ENCODE assay signal across 8 cellular contexts in the genomic region with DNA sequence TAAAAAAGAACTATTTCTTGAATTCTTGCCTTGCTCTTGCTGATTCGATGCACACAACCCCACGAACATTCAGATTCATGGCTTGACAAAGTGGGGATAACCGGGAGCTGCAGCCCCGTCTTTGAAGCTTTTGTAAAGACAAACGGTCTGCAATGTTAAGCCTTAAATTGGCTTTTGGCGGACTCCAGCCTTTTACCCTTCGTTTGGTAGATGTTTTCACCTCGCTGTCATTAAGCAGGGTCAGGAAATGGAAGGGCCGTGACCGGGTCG. TPM values are rescaled to one million over a fixed set of nuclear protein-coding genes. Genes with fewer than 3 reads are reported as not detected.
DNase-seq lines count a peak whose midpoint lies in the region; ATAC-seq and TF ChIP-seq lines count a peak whose summit lies in the region.

No MANE protein-coding gene starts in this region.

- no peak for ATAC-seq in activated CD8-positive, alpha-beta T cell treated with anti-CD3 and anti-CD28 coated beads for 36 hours
- no peak for ATAC-seq in HG03135 (IDR thresholded peaks at IDR 0.05; ENCODE audit: unreplicated experiment)

- H3K9me3 ChIP-seq in A673 (ENCODE audit: low read depth, low read length, poor library complexity, severe bottlenecking) (no peaks in the 10 kb centered on the region), GM23248 (ENCODE audit: low read depth) (no peaks in the 10 kb centered on the region), smooth muscle cell (replicated peaks; ENCODE audit: low read depth) (no peaks in the 10 kb centered on the region)

- BruUV-seq in A673 (replicated peaks; lab: Mats Ljungman, UMichigan) = TSS peak; percentile 88

- H3K79me2 ChIP-seq in GM23248 (ENCODE audit: insufficient read depth) = peaks cover 16% of the 10 kb centered on the region
- no peaks in the 10 kb centered on the region for H3K79me2 ChIP-seq in smooth muscle cell (ENCODE audit: low read depth)

- H3K4me1 ChIP-seq in A673 (ENCODE audit: insufficient read depth, low read length, poor library complexity, severe bottlenecking) (peaks cover 9% of the 10 kb centered on the region), GM23248 (ENCODE audit: insufficient read depth) (peaks cover 8% of the 10 kb centered on the region), smooth muscle cell (ENCODE audit: low read depth) (no peaks in the 10 kb centered on the region)

- in situ Hi-C loops in GM23248 (cut with MboI) = no loop called here

- peaks cover 3% of the 10 kb centered on the region for H3K36me3 Mint-ChIP-seq in activated CD8-positive, alpha-beta T cell treated with anti-CD3 and anti-CD28 coated beads for 36 hours (ENCODE audit: low read depth)

- H3K27me3 Mint-ChIP-seq in activated CD8-positive, alpha-beta T cell treated with anti-CD3 and anti-CD28 coated beads for 36 hours = no peaks in the 10 kb centered on the region

- no peaks in the 10 kb centered on the region for H3K9me2 ChIP-seq in GM23248 (ENCODE audit: insufficient read depth)

- H3F3A ChIP-seq in GM23248 (ENCODE audit: insufficient read depth) (peaks cover 4% of the 10 kb centered on the region; the same call in 1 of the 2 replicates), smooth muscle cell (ENCODE audit: low read depth) (no peaks in the 10 kb centered on the region)

- peaks cover 4% of the 10 kb centered on the region for H3K36me3 ChIP-seq in A673 (ENCODE audit: insufficient read depth, low read length, poor library complexity, severe bottlenecking)
- H3K36me3 ChIP-seq in GM23248 (ENCODE audit: low read depth) = no peaks in the 10 kb centered on the region
- H3K36me3 ChIP-seq in smooth muscle cell (ENCODE audit: low read depth) = no peaks in the 10 kb centered on the region

- peak overlapping the region; percentile 95 for H3K4me3 Mint-ChIP-seq in activated CD8-positive, alpha-beta T cell treated with anti-CD3 and anti-CD28 coated beads for 36 hours

- H3K27ac Mint-ChIP-seq in activated CD8-positive, alpha-beta T cell treated with anti-CD3 and anti-CD28 coated beads for 36 hours = peak overlapping the region; percentile 96

- POLR2A ChIA-PET in A673 (lab: Charles Lee; ENCODE audit: low non-redundant PET) = no interaction called here
- POLR2A ChIA-PET in activated CD8-positive, alpha-beta T cell treated with anti-CD3 and anti-CD28 coated beads for 36 hours (lab: Charles Lee) = interaction anchor here (1.0 to 1.5 kb wide), 7 partner anchors 11 to 213 kb away, joined by 3 to 5 read pairs (median 3); a partner anchor contains a TSS

- H3K4me1 Mint-ChIP-seq in activated CD8-positive, alpha-beta T cell treated with anti-CD3 and anti-CD28 coated beads for 36 hours (ENCODE audit: low read depth) = peaks cover 54% of the 10 kb centered on the region

- WGBS in GM23248 (ENCODE audit: low coverage in 1 of 2, low lambda C conversion rate in 2 of 2, missing lambda C conversion rate in 2 of 2), 2 experiments = 0% methylated on average over 11 of the region's 11 CpGs
- under 1% methylated on average over 11 of the region's 11 CpGs for WGBS in smooth muscle cell (ENCODE audit: low lambda C conversion rate)

- CTCF ChIA-PET in A673 (lab: Charles Lee) = no interaction called here
- CTCF ChIA-PET in activated CD8-positive, alpha-beta T cell treated with anti-CD3 and anti-CD28 coated beads for 36 hours (lab: Charles Lee) = interaction anchor here (1.3 kb wide), 1 partner anchor 20 kb away, joined by 4 read pairs; no protein-coding TSS in a partner anchor

- no peaks in the 10 kb centered on the region for H4K20me1 ChIP-seq in GM23248 (ENCODE audit: insufficient read depth)
- H4K20me1 ChIP-seq in smooth muscle cell (ENCODE audit: low read depth) = no peaks in the 10 kb centered on the region

- TF ChIP-seq CTCF in A673 (conservative IDR thresholded peaks at IDR 0.05; ENCODE audit: low read depth, low read length) = no peak
- no peak for TF ChIP-seq CTCF in activated CD8-positive, alpha-beta T cell treated with anti-CD3 and anti-CD28 coated beads for 36 hours (IDR thresholded peaks at IDR 0.05)
- TF ChIP-seq CTCF in smooth muscle cell (IDR thresholded peaks at IDR 0.05; ENCODE audit: borderline replicate concordance, insufficient read depth, poor library complexity, severe bottlenecking) = no peak

- H3K4me3 ChIP-seq in A673 (ENCODE audit: low read depth, low read length, poor library complexity, severe bottlenecking) (peak overlapping the region; percentile 66), GM23248 (peak overlapping the region; percentile 85), smooth muscle cell (peak overlapping the region; percentile 68)

- peaks cover 2% of the 10 kb centered on the region for H3K9me3 Mint-ChIP-seq in activated CD8-positive, alpha-beta T cell treated with anti-CD3 and anti-CD28 coated beads for 36 hours

- H3K27me3 ChIP-seq in A673 (replicated peaks; ENCODE audit: insufficient read depth, low read depth, low read length, poor library complexity) = no peaks in the 10 kb centered on the region
- H3K27me3 ChIP-seq in GM23248 (replicated peaks; ENCODE audit: insufficient read depth) = no peaks in the 10 kb centered on the region
- H3K27me3 ChIP-seq in smooth muscle cell (ENCODE audit: low read depth) = no peaks in the 10 kb centered on the region

- H3K9ac ChIP-seq in GM23248 = peak overlapping the region; percentile 83
- peak overlapping the region; percentile 28 for H3K9ac ChIP-seq in smooth muscle cell (ENCODE audit: low read depth)

- intact Hi-C loops in A673 (cut with micrococcal nuclease; ENCODE audit: unreplicated experiment) = no loop called here
- intact Hi-C loops in activated CD8-positive, alpha-beta T cell treated with anti-CD3 and anti-CD28 coated beads for 36 hours (cut with micrococcal nuclease) = loop anchor here (10.0 kb wide), 1 partner anchor 223 kb away; no protein-coding TSS in a partner anchor

- DNase-seq in A673 (ENCODE audit: low spot score) (no peak), GM23248 (no peak), hepatic stellate cell (ENCODE audit: low spot score) (peak; percentile 16), smooth muscle cell (lab: John Stamatoyannopoulos, UW; ENCODE audit: unreplicated experiment) (no peak), NCI-H748 (lab: John Stamatoyannopoulos, UW; ENCODE audit: unreplicated experiment) (no peak)
- DNase-seq in activated CD8-positive, alpha-beta T cell treated with anti-CD3 and anti-CD28 coated beads for 36 hours = no peak
- DNase-seq in stimulated activated CD4-positive, alpha-beta T cell treated with anti-CD3 and anti-CD28 coated beads, Interleukin-15, amount 100 ng/mL, for 24 hours = no peak

- H3K27ac ChIP-seq in A673 (ENCODE audit: low read depth, low read length, poor library complexity, severe bottlenecking) (peak overlapping the region; percentile 87), GM23248 (peak overlapping the region; percentile 67), smooth muscle cell (ENCODE audit: low read depth) (no peak overlapping the region)

- peak overlapping the region; percentile 90 for H3K4me2 ChIP-seq in GM23248 (ENCODE audit: unreplicated experiment)
- H3K4me2 ChIP-seq in smooth muscle cell = peak overlapping the region; percentile 89

- H2AFZ ChIP-seq in GM23248 (peak overlapping the region; percentile 94), smooth muscle cell (ENCODE audit: low read depth) (peak overlapping the region; percentile 97)

RNA-seq across cellular contexts. Expression of a gene that starts 0.4 kb away (rescaled TPM):
- total RNA-seq in A673 (2021) (52.6 and 62.8 TPM in 2 replicates), smooth muscle cell (4.4 and 6.9 TPM in 2 replicates)
- total RNA-seq in GM23248 (2014; rRNA removed; shearing (Covaris generic)) = 2.8 and 2.9 TPM in 2 replicates
- polyA plus RNA-seq in GM23248 (2016; fragmentation: Nextera tagmentation; extraction: Ambion mirVana) (15.0 and 15.6 TPM in 2 replicates), smooth muscle cell (7.4 and 18.3 TPM in 2 replicates)
- total RNA-seq in activated CD8-positive, alpha-beta T cell treated with anti-CD3 and anti-CD28 coated beads for 36 hours = 10 to 100 TPM; 19.0 to 21.1 TPM

RNA-seq across cellular contexts. Expression of a gene that starts 21.2 kb away (rescaled TPM):
- 6.0 and 6.3 TPM in 2 replicates for total RNA-seq in A673 (2021)
- total RNA-seq in GM23248 (2014; rRNA removed; shearing (Covaris generic)) = 2.8 and 3.7 TPM in 2 replicates
- 9.1 and 10.5 TPM in 2 replicates for polyA plus RNA-seq in GM23248 (2016; fragmentation: Nextera tagmentation; extraction: Ambion mirVana)
- 1 to 10 TPM; 7.5 to 7.8 TPM for total RNA-seq in activated CD8-positive, alpha-beta T cell treated with anti-CD3 and anti-CD28 coated beads for 36 hours
- total RNA-seq in smooth muscle cell = 0.81 and 8.0 TPM in 2 replicates
- polyA plus RNA-seq in smooth muscle cell = 5.6 and 5.9 TPM in 2 replicates
